27 cellular contexts compared by ENCODE assay signal in genomic region chr19:34457446-34457845, GRCh38. TPM values are rescaled to one million over a fixed set of nuclear protein-coding genes. Genes with fewer than 3 reads are reported as not detected.
DNase-seq lines count a peak whose midpoint lies in the region; ATAC-seq and TF ChIP-seq lines count a peak whose summit lies in the region.
"Had no signal": no experiment of that assay in that cellular context is flagged by ENCODE, and none has a peak within 500 bp of the region (broad histone marks: within the 10 kb centered on the region; RNA-seq: fewer than 3 reads in every experiment).

No MANE protein-coding gene starts in this region.

- TF ChIP-seq CTCF in thoracic aorta (IDR thresholded peaks at IDR 0.05) (no peak), PC-9 (conservative IDR thresholded peaks at IDR 0.05) (no peak)

- CTCF ChIA-PET in PC-9 (lab: Charles Lee): interaction anchor here (0.6 kb wide), 1 partner anchor 417 kb away, joined by 3 read pairs; no protein-coding TSS in a partner anchor

- no peaks in the 10 kb centered on the region for H3K9me2 ChIP-seq in PC-9 (ENCODE audit: insufficient read depth)

- peaks cover 30% of the 10 kb centered on the region for H3K36me3 ChIP-seq in thoracic aorta
- H3K36me3 ChIP-seq in PC-9 (ENCODE audit: low read depth): peaks cover 46% of the 10 kb centered on the region

- H3K4me2 ChIP-seq in PC-9: no peak overlapping the region
- H3K4me2 ChIP-seq: neural progenitor cell had no signal

- in situ Hi-C loops in SK-MEL-5 (cut with HindIII; ENCODE audit: low pct_unique_long_range_greater_than_20kb, low sequenced_read_pairs): no loop called here

- POLR2A ChIA-PET in PC-9 (lab: Charles Lee; ENCODE audit: unreplicated experiment): interaction anchor here (0.6 kb wide), 1 partner anchor 280 kb away, joined by 4 read pairs; no protein-coding TSS in a partner anchor

- peak; percentile 20 for DNase-seq in NCI-H82 (lab: John Stamatoyannopoulos, UW)
- no peak for DNase-seq in NCI-H82 treated with DMSO at 0.1 percent for 48 hours (lab: John Stamatoyannopoulos, UW; ENCODE audit: unreplicated experiment)
- DNase-seq in SK-MEL-5 (ENCODE audit: low read depth, low spot score): peak; percentile 57
- peak; percentile 12 for DNase-seq in inferior parietal cortex (ENCODE audit: extremely low spot score)
- DNase-seq in thoracic aorta (ENCODE audit: low spot score): no peak
- no peak for DNase-seq in LoVo (ENCODE audit: low spot score)
- no peak for DNase-seq in PC-9
- DNase-seq in pons (ENCODE audit: low spot score): no peak
- DNase-seq: 8988T; activated CD4-positive, alpha-beta T cell treated with anti-CD3 and anti-CD28 coated beads for 1 hour; activated CD8-positive, alpha-beta T cell treated with anti-CD3 and anti-CD28 coated beads for 36 hours; anterior cingulate cortex; effector memory CD4-positive, alpha-beta T cell; KBM-7; MG63; NCI-H1105; NCI-H187; NCI-H524 treated with DMSO at 0.1 percent for 48 hours; NK-92 treated with Interleukin-12 subunit alpha and Interleukin-12 subunit beta, amount 100 ng/mL, for 24 hours; pancreas; PC-3; right cardiac atrium had no signal

- H3K4me3 ChIP-seq in thoracic aorta (no peak overlapping the region), PC-9 (no peak overlapping the region)
- H3K4me3 ChIP-seq: MG63, neural progenitor cell, pancreas, tibial nerve had no signal

- H3K27ac ChIP-seq in thoracic aorta: peak overlapping the region; percentile 35 to 49
- H3K27ac ChIP-seq in PC-9: no peak overlapping the region
- H3K27ac ChIP-seq: neural progenitor cell, pancreas, tibial nerve had no signal

- intact Hi-C loops in PC-9 (cut with micrococcal nuclease; ENCODE audit: unreplicated experiment): no loop called here

- no TSS peak for BruUV-seq in PC-9 (replicated peaks; lab: Mats Ljungman, UMichigan)

- H3K9me3 ChIP-seq in thoracic aorta (no peaks in the 10 kb centered on the region), PC-9 (ENCODE audit: insufficient read depth, low read depth) (no peaks in the 10 kb centered on the region)
- H3K9me3 ChIP-seq: MG63, pancreas, tibial nerve had no signal

- peaks cover 50 to 70% of the 10 kb centered on the region in 2 donors for H3K4me1 ChIP-seq in thoracic aorta (ENCODE audit: control insufficient read depth in 1 of 2, low read depth in 2 of 2)
- H3K4me1 ChIP-seq in PC-9 (replicated peaks; ENCODE audit: insufficient read depth): peaks cover 22% of the 10 kb centered on the region
- H3K4me1 ChIP-seq: neural progenitor cell had no signal

- no peak for ATAC-seq in thoracic aorta (ENCODE audit: insufficient number of reproducible peaks, low FRiP score, low read depth)
- ATAC-seq: activated CD8-positive, alpha-beta T cell treated with anti-CD3 and anti-CD28 coated beads for 36 hours; pancreas; PC-3; right cardiac atrium; Right ventricle myocardium inferior; SK-N-SH treated with all-trans-retinoic acid at 6 μM for 48 hours had no signal

- peaks cover 30% of the 10 kb centered on the region for H3F3A ChIP-seq in PC-9 (ENCODE audit: insufficient read depth, low read depth)

- peaks cover 53% of the 10 kb centered on the region for H4K20me1 ChIP-seq in PC-9 (ENCODE audit: insufficient read depth)

- H3K27me3 ChIP-seq in thoracic aorta (replicated peaks; ENCODE audit: insufficient read depth) (no peaks in the 10 kb centered on the region), PC-9 (ENCODE audit: insufficient read depth, low read depth) (no peaks in the 10 kb centered on the region)
- H3K27me3 ChIP-seq: MG63, neural progenitor cell, pancreas, tibial nerve had no signal

- no peak overlapping the region for H2AFZ ChIP-seq in PC-9
- H2AFZ ChIP-seq: neural progenitor cell had no signal

- H3K79me2 ChIP-seq in PC-9 (ENCODE audit: low read depth): peaks cover 27% of the 10 kb centered on the region

RNA-seq across cellular contexts. Expression of gene WTIP, which starts 24.1 kb away (rescaled TPM):
- 4.7 and 10.8 TPM in 2 replicates for total RNA-seq in SK-MEL-5 (2014; rRNA removed; shearing (Covaris generic))
- polyA plus RNA-seq in SK-MEL-5 (2015; cell fraction: cytosol; rRNA removed): 3.1 and 4.2 TPM in 2 replicates
- polyA plus RNA-seq in SK-MEL-5 (2015; cell fraction: nucleus; rRNA removed): 1.2 and 2.5 TPM in 2 replicates
- 100 to 1,000 TPM; 110 to 175 TPM for total RNA-seq in thoracic aorta
- total RNA-seq in PC-9 (2021): 0.50 and 0.63 TPM in 2 replicates
- polyA plus RNA-seq: CD14-positive monocyte had no signal

RNA-seq across cellular contexts. Expression of gene UBA2, which starts 29.3 kb away (rescaled TPM):
- total RNA-seq in SK-MEL-5 (2014; rRNA removed; shearing (Covaris generic)): 298 and 299 TPM in 2 replicates
- polyA plus RNA-seq in SK-MEL-5 (2015; cell fraction: cytosol; rRNA removed): 180 and 195 TPM in 2 replicates
- 64.0 and 92.4 TPM in 2 replicates for polyA plus RNA-seq in SK-MEL-5 (2015; cell fraction: nucleus; rRNA removed)
- 100 to 1,000 TPM; 105 to 107 TPM for total RNA-seq in thoracic aorta
- total RNA-seq in PC-9 (2021): 93.0 and 101 TPM in 2 replicates

RNA-seq across cellular contexts. Expression of gene PDCD2L, which starts 53.2 kb away (rescaled TPM):
- total RNA-seq in SK-MEL-5 (2014; rRNA removed; shearing (Covaris generic)): 17.5 and 18.6 TPM in 2 replicates
- 25.1 and 28.6 TPM in 2 replicates for polyA plus RNA-seq in SK-MEL-5 (2015; cell fraction: cytosol; rRNA removed)
- polyA plus RNA-seq in SK-MEL-5 (2015; cell fraction: nucleus; rRNA removed): 3.8 and 4.0 TPM in 2 replicates
- total RNA-seq in thoracic aorta (10 to 100 TPM in 1 of 2 donors, 1 to 10 TPM in 1; 6.2 to 12.8 TPM), PC-9 (2021) (14.8 and 20.9 TPM in 2 replicates)

Comparison
In these comparisons a context has a peak if more than half of its experiments do, and no peak if none do; other contexts are left out.
1. DNase-seq: peak in NCI-H82 (single experiment), SK-MEL-5 (single experiment) and inferior parietal cortex (single experiment); none in NCI-H82 treated with DMSO at 0.1 percent for 48 hours (single experiment), thoracic aorta (single experiment), LoVo (single experiment), PC-9 (0 of 2) and pons (single experiment).